Comparison of ENCODE assay signal across 20 cellular contexts in the genomic region with DNA sequence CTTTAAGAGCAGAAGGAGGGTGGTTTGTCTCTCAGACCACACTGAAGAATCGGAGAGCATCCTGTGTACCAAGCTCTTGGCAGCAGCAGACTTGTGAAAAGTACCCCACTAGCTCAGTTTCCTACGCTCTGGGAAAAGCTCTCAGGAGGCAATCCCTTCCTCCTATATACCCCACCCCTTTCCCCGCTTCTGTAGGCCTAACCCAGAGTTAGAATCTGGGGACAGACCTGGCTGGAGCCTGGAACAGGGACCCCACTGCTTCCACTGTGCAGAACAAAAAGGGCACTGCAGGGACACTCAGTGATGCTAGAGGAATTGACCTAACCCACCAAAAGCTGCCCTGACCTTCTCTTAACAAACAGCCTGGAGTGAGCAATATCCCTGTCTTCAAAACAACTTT.
"Had no signal": no experiment of that assay in that cellular context is flagged by ENCODE, and none has a peak within 500 bp of the region (broad histone marks: within the 10 kb centered on the region; RNA-seq: fewer than 3 reads in every experiment).

No MANE protein-coding gene starts in this region.

- H3K27ac Mint-ChIP-seq: activated CD4-positive, alpha-beta memory T cell treated with anti-CD3 and anti-CD28 coated beads for 36 hours; activated naive CD8-positive, alpha-beta T cell treated with anti-CD3 and anti-CD28 coated beads for 36 hours; nephron progenitor cell; stimulated activated effector memory CD8-positive, alpha-beta T cell treated with anti-CD3 and anti-CD28 coated beads, Interleukin-12 subunit alpha, Interleukin-12 subunit beta, amount 100 ng/mL, for 72 hours had no signal

- H3K27me3 Mint-ChIP-seq: activated CD4-positive, alpha-beta memory T cell treated with anti-CD3 and anti-CD28 coated beads for 36 hours had no signal

- DNase-seq: activated CD4-positive, alpha-beta memory T cell treated with anti-CD3 and anti-CD28 coated beads for 36 hours; activated CD4-positive, alpha-beta T cell treated with anti-CD3 and anti-CD28 coated beads for 48 hours; activated CD4-positive, CD25-positive, alpha-beta regulatory T cell; activated naive CD4-positive, alpha-beta T cell treated with Interleukin-2 at 50 U/mL for 16 hours; activated naive CD8-positive, alpha-beta T cell treated with anti-CD3 and anti-CD28 coated beads for 36 hours; activated T-cell treated with anti-CD3 and anti-CD28 coated beads, Interleukin-2, amount 50 U/mL, for 48 hours; head of caudate nucleus; hypothalamus; islet precursor cell; left cardiac atrium; mesendoderm; mucosa of descending colon; nephron progenitor cell; occipital lobe; right lobe of liver; stimulated activated CD4-positive, alpha-beta T cell treated with anti-CD3 and anti-CD28 coated beads, Interleukin-1b, Interleukin-23, amount 100 ng/mL, for 48 hours; T1000; transverse colon had no signal

- H3K4me1 Mint-ChIP-seq: activated naive CD8-positive, alpha-beta T cell treated with anti-CD3 and anti-CD28 coated beads for 36 hours; stimulated activated effector memory CD8-positive, alpha-beta T cell treated with anti-CD3 and anti-CD28 coated beads, Interleukin-12 subunit alpha, Interleukin-12 subunit beta, amount 100 ng/mL, for 72 hours had no signal

- ATAC-seq: gastroesophageal sphincter; left cardiac atrium; mucosa of descending colon; right lobe of liver; stimulated activated effector memory CD8-positive, alpha-beta T cell treated with anti-CD3 and anti-CD28 coated beads, Interleukin-12 subunit alpha, Interleukin-12 subunit beta, amount 100 ng/mL, for 72 hours had no signal

- H3K4me3 Mint-ChIP-seq: activated CD4-positive, alpha-beta memory T cell treated with anti-CD3 and anti-CD28 coated beads for 36 hours; activated naive CD8-positive, alpha-beta T cell treated with anti-CD3 and anti-CD28 coated beads for 36 hours; nephron progenitor cell; stimulated activated effector memory CD8-positive, alpha-beta T cell treated with anti-CD3 and anti-CD28 coated beads, Interleukin-12 subunit alpha, Interleukin-12 subunit beta, amount 100 ng/mL, for 72 hours had no signal

- H3K9me3 Mint-ChIP-seq: activated CD4-positive, alpha-beta memory T cell treated with anti-CD3 and anti-CD28 coated beads for 36 hours; activated naive CD8-positive, alpha-beta T cell treated with anti-CD3 and anti-CD28 coated beads for 36 hours; nephron progenitor cell; stimulated activated effector memory CD8-positive, alpha-beta T cell treated with anti-CD3 and anti-CD28 coated beads, Interleukin-12 subunit alpha, Interleukin-12 subunit beta, amount 100 ng/mL, for 72 hours had no signal
